ENCODE assay signal across 1 cellular context in the genomic region with DNA sequence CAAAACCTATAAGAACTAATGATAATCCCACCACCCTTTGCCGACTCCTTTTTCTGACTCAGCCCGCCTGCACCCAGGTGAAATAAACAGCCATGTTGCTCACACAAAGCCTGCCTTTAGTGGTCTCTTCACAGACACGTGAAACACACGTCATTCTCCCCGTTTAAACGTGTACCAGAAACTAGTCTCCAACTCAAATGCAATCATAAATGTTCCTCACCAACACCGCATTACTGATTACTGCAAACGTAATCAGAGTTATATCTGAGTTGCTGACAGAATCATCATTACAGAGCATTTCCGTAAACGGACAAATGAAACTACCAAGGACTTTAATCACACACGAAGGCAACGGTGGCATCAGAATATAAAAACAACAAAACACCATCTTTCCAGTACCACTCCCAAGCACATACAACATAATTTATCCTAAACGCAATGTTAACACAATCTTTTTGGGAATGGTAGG.
TF ChIP-seq lines count a peak whose summit lies in the region.

No MANE protein-coding gene starts in this region.

TF ChIP-seq in K562, 482 proteins besides CTCF, POLR2A, EP300 and RAD21 (continued from another document and continues in another):
- TF ChIP-seq TBL1XR1 (IDR thresholded peaks at IDR 0.05; ENCODE audit: low read length in 2 of 2) (no peak; a peak in 1 of 4 replicates), TEAD1 (CRISPR knock-in tag; IDR thresholded peaks at IDR 0.05) (0 out of 4 replicates have a peak, but pooled peaks of 1 of the 2 experiments have one; percentile 28), POLR2AphosphoS5 (IDR thresholded peaks at IDR 0.05; ENCODE audit: control insufficient read depth, insufficient read depth, low read depth, low read length) (0 out of 2 replicates have a peak, but pooled peaks have one; percentile 7), ZSCAN29 (IDR thresholded peaks at IDR 0.05) (no peak), CXXC5 (CRISPR knock-in tag; IDR thresholded peaks at IDR 0.05) (no peak), LARP7 (IDR thresholded peaks at IDR 0.05) (no peak), SMAD1 (IDR thresholded peaks at IDR 0.05; ENCODE audit: low read depth, low read length, partially characterized antibody) (no peak), GABPB1 (CRISPR knock-in tag; IDR thresholded peaks at IDR 0.05) (no peak), FUS (optimal IDR thresholded peaks at IDR 0.05; ENCODE audit: low read depth, low read length) (no peak), PRMT5 (CRISPR knock-in tag; IDR thresholded peaks at IDR 0.05) (no peak), SMARCC2 (IDR thresholded peaks at IDR 0.05; ENCODE audit: low read depth) (no peak), NR1H2 (CRISPR knock-in tag; IDR thresholded peaks at IDR 0.05) (no peak), ADNP (tag; IDR thresholded peaks at IDR 0.05) (no peak)
- TF ChIP-seq, protein P1, sequence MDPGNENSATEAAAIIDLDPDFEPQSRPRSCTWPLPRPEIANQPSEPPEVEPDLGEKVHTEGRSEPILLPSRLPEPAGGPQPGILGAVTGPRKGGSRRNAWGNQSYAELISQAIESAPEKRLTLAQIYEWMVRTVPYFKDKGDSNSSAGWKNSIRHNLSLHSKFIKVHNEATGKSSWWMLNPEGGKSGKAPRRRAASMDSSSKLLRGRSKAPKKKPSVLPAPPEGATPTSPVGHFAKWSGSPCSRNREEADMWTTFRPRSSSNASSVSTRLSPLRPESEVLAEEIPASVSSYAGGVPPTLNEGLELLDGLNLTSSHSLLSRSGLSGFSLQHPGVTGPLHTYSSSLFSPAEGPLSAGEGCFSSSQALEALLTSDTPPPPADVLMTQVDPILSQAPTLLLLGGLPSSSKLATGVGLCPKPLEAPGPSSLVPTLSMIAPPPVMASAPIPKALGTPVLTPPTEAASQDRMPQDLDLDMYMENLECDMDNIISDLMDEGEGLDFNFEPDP (CRISPR knock-in tag; IDR thresholded peaks at IDR 0.05), result no peak
- TF ChIP-seq, protein P2, sequence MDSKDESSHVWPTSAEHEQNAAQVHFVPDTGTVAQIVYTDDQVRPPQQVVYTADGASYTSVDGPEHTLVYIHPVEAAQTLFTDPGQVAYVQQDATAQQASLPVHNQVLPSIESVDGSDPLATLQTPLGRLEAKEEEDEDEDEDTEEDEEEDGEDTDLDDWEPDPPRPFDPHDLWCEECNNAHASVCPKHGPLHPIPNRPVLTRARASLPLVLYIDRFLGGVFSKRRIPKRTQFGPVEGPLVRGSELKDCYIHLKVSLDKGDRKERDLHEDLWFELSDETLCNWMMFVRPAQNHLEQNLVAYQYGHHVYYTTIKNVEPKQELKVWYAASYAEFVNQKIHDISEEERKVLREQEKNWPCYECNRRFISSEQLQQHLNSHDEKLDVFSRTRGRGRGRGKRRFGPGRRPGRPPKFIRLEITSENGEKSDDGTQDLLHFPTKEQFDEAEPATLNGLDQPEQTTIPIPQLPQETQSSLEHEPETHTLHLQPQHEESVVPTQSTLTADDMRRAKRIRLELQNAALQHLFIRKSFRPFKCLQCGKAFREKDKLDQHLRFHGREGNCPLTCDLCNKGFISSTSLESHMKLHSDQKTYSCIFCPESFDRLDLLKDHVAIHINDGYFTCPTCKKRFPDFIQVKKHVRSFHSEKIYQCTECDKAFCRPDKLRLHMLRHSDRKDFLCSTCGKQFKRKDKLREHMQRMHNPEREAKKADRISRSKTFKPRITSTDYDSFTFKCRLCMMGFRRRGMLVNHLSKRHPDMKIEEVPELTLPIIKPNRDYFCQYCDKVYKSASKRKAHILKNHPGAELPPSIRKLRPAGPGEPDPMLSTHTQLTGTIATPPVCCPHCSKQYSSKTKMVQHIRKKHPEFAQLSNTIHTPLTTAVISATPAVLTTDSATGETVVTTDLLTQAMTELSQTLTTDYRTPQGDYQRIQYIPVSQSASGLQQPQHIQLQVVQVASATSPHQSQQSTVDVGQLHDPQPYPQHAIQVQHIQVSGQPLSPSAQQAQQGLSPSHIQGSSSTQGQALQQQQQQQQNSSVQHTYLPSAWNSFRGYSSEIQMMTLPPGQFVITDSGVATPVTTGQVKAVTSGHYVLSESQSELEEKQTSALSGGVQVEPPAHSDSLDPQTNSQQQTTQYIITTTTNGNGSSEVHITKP (IDR thresholded peaks at IDR 0.05; ENCODE audit: partially characterized antibody), result no peak
- TF ChIP-seq, protein P3, sequence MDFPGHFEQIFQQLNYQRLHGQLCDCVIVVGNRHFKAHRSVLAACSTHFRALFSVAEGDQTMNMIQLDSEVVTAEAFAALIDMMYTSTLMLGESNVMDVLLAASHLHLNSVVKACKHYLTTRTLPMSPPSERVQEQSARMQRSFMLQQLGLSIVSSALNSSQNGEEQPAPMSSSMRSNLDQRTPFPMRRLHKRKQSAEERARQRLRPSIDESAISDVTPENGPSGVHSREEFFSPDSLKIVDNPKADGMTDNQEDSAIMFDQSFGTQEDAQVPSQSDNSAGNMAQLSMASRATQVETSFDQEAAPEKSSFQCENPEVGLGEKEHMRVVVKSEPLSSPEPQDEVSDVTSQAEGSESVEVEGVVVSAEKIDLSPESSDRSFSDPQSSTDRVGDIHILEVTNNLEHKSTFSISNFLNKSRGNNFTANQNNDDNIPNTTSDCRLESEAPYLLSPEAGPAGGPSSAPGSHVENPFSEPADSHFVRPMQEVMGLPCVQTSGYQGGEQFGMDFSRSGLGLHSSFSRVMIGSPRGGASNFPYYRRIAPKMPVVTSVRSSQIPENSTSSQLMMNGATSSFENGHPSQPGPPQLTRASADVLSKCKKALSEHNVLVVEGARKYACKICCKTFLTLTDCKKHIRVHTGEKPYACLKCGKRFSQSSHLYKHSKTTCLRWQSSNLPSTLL (IDR thresholded peaks at IDR 0.05), result no peak
- TF ChIP-seq, protein P4, sequence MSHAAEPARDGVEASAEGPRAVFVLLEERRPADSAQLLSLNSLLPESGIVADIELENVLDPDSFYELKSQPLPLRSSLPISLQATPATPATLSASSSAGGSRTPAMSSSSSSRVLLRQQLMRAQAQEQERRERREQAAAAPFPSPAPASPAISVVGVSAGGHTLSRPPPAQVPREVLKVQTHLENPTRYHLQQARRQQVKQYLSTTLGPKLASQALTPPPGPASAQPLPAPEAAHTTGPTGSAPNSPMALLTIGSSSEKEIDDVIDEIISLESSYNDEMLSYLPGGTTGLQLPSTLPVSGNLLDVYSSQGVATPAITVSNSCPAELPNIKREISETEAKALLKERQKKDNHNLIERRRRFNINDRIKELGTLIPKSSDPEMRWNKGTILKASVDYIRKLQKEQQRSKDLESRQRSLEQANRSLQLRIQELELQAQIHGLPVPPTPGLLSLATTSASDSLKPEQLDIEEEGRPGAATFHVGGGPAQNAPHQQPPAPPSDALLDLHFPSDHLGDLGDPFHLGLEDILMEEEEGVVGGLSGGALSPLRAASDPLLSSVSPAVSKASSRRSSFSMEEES (CRISPR knock-in tag; IDR thresholded peaks at IDR 0.05), result no peak
- TF ChIP-seq, protein P5, sequence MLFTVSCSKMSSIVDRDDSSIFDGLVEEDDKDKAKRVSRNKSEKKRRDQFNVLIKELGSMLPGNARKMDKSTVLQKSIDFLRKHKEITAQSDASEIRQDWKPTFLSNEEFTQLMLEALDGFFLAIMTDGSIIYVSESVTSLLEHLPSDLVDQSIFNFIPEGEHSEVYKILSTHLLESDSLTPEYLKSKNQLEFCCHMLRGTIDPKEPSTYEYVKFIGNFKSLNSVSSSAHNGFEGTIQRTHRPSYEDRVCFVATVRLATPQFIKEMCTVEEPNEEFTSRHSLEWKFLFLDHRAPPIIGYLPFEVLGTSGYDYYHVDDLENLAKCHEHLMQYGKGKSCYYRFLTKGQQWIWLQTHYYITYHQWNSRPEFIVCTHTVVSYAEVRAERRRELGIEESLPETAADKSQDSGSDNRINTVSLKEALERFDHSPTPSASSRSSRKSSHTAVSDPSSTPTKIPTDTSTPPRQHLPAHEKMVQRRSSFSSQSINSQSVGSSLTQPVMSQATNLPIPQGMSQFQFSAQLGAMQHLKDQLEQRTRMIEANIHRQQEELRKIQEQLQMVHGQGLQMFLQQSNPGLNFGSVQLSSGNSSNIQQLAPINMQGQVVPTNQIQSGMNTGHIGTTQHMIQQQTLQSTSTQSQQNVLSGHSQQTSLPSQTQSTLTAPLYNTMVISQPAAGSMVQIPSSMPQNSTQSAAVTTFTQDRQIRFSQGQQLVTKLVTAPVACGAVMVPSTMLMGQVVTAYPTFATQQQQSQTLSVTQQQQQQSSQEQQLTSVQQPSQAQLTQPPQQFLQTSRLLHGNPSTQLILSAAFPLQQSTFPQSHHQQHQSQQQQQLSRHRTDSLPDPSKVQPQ (CRISPR knock-in tag; IDR thresholded peaks at IDR 0.05; ENCODE audit: borderline replicate concordance), result no peak
- TF ChIP-seq, protein P6, sequence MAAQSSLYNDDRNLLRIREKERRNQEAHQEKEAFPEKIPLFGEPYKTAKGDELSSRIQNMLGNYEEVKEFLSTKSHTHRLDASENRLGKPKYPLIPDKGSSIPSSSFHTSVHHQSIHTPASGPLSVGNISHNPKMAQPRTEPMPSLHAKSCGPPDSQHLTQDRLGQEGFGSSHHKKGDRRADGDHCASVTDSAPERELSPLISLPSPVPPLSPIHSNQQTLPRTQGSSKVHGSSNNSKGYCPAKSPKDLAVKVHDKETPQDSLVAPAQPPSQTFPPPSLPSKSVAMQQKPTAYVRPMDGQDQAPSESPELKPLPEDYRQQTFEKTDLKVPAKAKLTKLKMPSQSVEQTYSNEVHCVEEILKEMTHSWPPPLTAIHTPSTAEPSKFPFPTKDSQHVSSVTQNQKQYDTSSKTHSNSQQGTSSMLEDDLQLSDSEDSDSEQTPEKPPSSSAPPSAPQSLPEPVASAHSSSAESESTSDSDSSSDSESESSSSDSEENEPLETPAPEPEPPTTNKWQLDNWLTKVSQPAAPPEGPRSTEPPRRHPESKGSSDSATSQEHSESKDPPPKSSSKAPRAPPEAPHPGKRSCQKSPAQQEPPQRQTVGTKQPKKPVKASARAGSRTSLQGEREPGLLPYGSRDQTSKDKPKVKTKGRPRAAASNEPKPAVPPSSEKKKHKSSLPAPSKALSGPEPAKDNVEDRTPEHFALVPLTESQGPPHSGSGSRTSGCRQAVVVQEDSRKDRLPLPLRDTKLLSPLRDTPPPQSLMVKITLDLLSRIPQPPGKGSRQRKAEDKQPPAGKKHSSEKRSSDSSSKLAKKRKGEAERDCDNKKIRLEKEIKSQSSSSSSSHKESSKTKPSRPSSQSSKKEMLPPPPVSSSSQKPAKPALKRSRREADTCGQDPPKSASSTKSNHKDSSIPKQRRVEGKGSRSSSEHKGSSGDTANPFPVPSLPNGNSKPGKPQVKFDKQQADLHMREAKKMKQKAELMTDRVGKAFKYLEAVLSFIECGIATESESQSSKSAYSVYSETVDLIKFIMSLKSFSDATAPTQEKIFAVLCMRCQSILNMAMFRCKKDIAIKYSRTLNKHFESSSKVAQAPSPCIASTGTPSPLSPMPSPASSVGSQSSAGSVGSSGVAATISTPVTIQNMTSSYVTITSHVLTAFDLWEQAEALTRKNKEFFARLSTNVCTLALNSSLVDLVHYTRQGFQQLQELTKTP (IDR thresholded peaks at IDR 0.05; ENCODE audit: low read depth in 1 of 2, partially characterized antibody in 2 of 2), result no peak
- TF ChIP-seq, protein P7, sequence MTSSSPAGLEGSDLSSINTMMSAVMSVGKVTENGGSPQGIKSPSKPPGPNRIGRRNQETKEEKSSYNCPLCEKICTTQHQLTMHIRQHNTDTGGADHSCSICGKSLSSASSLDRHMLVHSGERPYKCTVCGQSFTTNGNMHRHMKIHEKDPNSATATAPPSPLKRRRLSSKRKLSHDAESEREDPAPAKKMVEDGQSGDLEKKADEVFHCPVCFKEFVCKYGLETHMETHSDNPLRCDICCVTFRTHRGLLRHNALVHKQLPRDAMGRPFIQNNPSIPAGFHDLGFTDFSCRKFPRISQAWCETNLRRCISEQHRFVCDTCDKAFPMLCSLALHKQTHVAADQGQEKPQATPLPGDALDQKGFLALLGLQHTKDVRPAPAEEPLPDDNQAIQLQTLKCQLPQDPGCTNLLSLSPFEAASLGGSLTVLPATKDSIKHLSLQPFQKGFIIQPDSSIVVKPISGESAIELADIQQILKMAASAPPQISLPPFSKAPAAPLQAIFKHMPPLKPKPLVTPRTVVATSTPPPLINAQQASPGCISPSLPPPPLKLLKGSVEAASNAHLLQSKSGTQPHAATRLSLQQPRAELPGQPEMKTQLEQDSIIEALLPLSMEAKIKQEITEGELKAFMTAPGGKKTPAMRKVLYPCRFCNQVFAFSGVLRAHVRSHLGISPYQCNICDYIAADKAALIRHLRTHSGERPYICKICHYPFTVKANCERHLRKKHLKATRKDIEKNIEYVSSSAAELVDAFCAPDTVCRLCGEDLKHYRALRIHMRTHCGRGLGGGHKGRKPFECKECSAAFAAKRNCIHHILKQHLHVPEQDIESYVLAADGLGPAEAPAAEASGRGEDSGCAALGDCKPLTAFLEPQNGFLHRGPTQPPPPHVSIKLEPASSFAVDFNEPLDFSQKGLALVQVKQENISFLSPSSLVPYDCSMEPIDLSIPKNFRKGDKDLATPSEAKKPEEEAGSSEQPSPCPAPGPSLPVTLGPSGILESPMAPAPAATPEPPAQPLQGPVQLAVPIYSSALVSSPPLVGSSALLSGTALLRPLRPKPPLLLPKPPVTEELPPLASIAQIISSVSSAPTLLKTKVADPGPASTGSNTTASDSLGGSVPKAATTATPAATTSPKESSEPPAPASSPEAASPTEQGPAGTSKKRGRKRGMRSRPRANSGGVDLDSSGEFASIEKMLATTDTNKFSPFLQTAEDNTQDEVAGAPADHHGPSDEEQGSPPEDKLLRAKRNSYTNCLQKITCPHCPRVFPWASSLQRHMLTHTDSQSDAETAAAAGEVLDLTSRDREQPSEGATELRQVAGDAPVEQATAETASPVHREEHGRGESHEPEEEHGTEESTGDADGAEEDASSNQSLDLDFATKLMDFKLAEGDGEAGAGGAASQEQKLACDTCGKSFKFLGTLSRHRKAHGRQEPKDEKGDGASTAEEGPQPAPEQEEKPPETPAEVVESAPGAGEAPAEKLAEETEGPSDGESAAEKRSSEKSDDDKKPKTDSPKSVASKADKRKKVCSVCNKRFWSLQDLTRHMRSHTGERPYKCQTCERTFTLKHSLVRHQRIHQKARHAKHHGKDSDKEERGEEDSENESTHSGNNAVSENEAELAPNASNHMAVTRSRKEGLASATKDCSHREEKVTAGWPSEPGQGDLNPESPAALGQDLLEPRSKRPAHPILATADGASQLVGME (CRISPR knock-in tag; IDR thresholded peaks at IDR 0.05), result no peak
- TF ChIP-seq, protein P8, sequence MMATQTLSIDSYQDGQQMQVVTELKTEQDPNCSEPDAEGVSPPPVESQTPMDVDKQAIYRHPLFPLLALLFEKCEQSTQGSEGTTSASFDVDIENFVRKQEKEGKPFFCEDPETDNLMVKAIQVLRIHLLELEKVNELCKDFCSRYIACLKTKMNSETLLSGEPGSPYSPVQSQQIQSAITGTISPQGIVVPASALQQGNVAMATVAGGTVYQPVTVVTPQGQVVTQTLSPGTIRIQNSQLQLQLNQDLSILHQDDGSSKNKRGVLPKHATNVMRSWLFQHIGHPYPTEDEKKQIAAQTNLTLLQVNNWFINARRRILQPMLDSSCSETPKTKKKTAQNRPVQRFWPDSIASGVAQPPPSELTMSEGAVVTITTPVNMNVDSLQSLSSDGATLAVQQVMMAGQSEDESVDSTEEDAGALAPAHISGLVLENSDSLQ (IDR thresholded peaks at IDR 0.05), result 0 out of 2 replicates have a peak, but pooled peaks have one; percentile 11
